1 cellular context compared by ENCODE assay signal in genomic region chr14:68232643-68233055, GRCh38.
TF ChIP-seq lines count a peak whose summit lies in the region.

No MANE protein-coding gene starts in this region.

TF ChIP-seq in K562, 482 proteins besides CTCF, POLR2A, EP300 and RAD21 (continued from another document and continues in another):
- TF ChIP-seq ZNF408 (CRISPR knock-in tag; IDR thresholded peaks at IDR 0.05; ENCODE audit: low read depth) (no peak), ZSCAN32 (CRISPR knock-in tag; IDR thresholded peaks at IDR 0.05) (no peak), ETV6 (IDR thresholded peaks at IDR 0.05; ENCODE audit: borderline replicate concordance in 1 of 2, low read depth in 2 of 2, low read length in 1 of 2) (no peak), ETV6 (CRISPR knock-in tag; IDR thresholded peaks at IDR 0.05; ENCODE audit: borderline replicate concordance) (no peak), POLR3A (IDR thresholded peaks at IDR 0.05; ENCODE audit: borderline replicate concordance, extremely low read depth, insufficient read depth, insufficient read length) (no peak), CBX1 (IDR thresholded peaks at IDR 0.05; ENCODE audit: low read depth) (no peak), HNRNPH1 (optimal IDR thresholded peaks at IDR 0.05; ENCODE audit: low read depth, low read length) (no peak), ZNF12 (CRISPR knock-in tag; IDR thresholded peaks at IDR 0.05) (no peak), ZNF143 (CRISPR knock-in tag; IDR thresholded peaks at IDR 0.05) (no peak), HOXB6 (CRISPR knock-in tag; IDR thresholded peaks at IDR 0.05; ENCODE audit: borderline replicate concordance) (no peak), MYBL2 (IDR thresholded peaks at IDR 0.05; ENCODE audit: low read depth) (no peak), MYBL2 (CRISPR knock-in tag; IDR thresholded peaks at IDR 0.05; ENCODE audit: borderline replicate concordance) (no peak), RFX7 (CRISPR knock-in tag; IDR thresholded peaks at IDR 0.05) (no peak), ESRRA (IDR thresholded peaks at IDR 0.05; ENCODE audit: borderline replicate concordance, low read depth) (no peak), ZNF316 (IDR thresholded peaks at IDR 0.05) (no peak), ZNF717 (CRISPR knock-in tag; IDR thresholded peaks at IDR 0.05) (no peak), ZNF263 (CRISPR knock-in tag; IDR thresholded peaks at IDR 0.05; ENCODE audit: borderline replicate concordance) (no peak), ZNF121 (CRISPR knock-in tag; conservative IDR thresholded peaks at IDR 0.05) (no peak), SMARCA4 (IDR thresholded peaks at IDR 0.05) (no peak), RB1 (IDR thresholded peaks at IDR 0.05; ENCODE audit: low read depth) (no peak), NR4A1 (CRISPR knock-in tag; IDR thresholded peaks at IDR 0.05) (no peak), NR4A1 (tag; IDR thresholded peaks at IDR 0.05) (no peak), BMI1 (IDR thresholded peaks at IDR 0.05; ENCODE audit: low read length) (no peak), BCOR (IDR thresholded peaks at IDR 0.05) (no peak), ZNF764 (CRISPR knock-in tag; IDR thresholded peaks at IDR 0.05; ENCODE audit: low read depth) (no peak), KLF13 (tag; IDR thresholded peaks at IDR 0.05; ENCODE audit: borderline replicate concordance, low read depth) (no peak), FOSL1 (tag; conservative IDR thresholded peaks at IDR 0.05) (peak; percentile 80), HNRNPL (IDR thresholded peaks at IDR 0.05; ENCODE audit: low read depth, low read length) (no peak), ZNF134 (CRISPR knock-in tag; conservative IDR thresholded peaks at IDR 0.05) (no peak), SLC30A9 (CRISPR knock-in tag; IDR thresholded peaks at IDR 0.05) (no peak), RBM17 (IDR thresholded peaks at IDR 0.05; ENCODE audit: borderline replicate concordance, low read depth, low read length) (no peak), ZNF76 (CRISPR knock-in tag; IDR thresholded peaks at IDR 0.05; ENCODE audit: borderline replicate concordance) (no peak), ZNF444 (CRISPR knock-in tag; IDR thresholded peaks at IDR 0.05) (no peak), MTA2 (IDR thresholded peaks at IDR 0.05; ENCODE audit: low read depth) (no peak), DACH1 (IDR thresholded peaks at IDR 0.05; ENCODE audit: partially characterized antibody) (no peak), SNRNP70 (optimal IDR thresholded peaks at IDR 0.05; ENCODE audit: low read depth, low read length) (no peak), THRAP3 (IDR thresholded peaks at IDR 0.05; ENCODE audit: borderline replicate concordance) (no peak), ZNF274 (IDR thresholded peaks at IDR 0.05; ENCODE audit: borderline replicate concordance, low read depth, low read length) (no peak), MITF (IDR thresholded peaks at IDR 0.05) (no peak), TSC22D4 (tag; IDR thresholded peaks at IDR 0.05) (no peak), TCFL5 (CRISPR knock-in tag; conservative IDR thresholded peaks at IDR 0.05) (no peak), FOXJ3 (CRISPR knock-in tag; IDR thresholded peaks at IDR 0.05) (no peak), CBX8 (IDR thresholded peaks at IDR 0.05; ENCODE audit: borderline replicate concordance, extremely low read depth, low read depth, low read length, poor library complexity, severe bottlenecking) (no peak), ZNF174 (CRISPR knock-in tag; IDR thresholded peaks at IDR 0.05) (no peak)
- TF ChIP-seq, protein P1, sequence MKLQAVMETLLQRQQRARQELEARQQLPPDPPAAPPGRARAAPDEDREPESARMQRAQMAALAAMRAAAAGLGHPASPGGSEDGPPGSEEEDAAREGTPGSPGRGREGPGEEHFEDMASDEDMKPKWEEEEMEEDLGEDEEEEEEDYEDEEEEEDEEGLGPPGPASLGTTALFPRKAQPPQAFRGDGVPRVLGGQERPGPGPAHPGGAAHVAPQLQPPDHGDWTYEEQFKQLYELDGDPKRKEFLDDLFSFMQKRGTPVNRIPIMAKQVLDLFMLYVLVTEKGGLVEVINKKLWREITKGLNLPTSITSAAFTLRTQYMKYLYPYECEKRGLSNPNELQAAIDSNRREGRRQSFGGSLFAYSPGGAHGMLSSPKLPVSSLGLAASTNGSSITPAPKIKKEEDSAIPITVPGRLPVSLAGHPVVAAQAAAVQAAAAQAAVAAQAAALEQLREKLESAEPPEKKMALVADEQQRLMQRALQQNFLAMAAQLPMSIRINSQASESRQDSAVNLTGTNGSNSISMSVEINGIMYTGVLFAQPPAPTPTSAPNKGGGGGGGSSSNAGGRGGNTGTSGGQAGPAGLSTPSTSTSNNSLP (IDR thresholded peaks at IDR 0.05; ENCODE audit: borderline replicate concordance, low read depth, low read length) = peak; percentile 45; the same call in 1 of the 2 replicates
- TF ChIP-seq, protein P2, sequence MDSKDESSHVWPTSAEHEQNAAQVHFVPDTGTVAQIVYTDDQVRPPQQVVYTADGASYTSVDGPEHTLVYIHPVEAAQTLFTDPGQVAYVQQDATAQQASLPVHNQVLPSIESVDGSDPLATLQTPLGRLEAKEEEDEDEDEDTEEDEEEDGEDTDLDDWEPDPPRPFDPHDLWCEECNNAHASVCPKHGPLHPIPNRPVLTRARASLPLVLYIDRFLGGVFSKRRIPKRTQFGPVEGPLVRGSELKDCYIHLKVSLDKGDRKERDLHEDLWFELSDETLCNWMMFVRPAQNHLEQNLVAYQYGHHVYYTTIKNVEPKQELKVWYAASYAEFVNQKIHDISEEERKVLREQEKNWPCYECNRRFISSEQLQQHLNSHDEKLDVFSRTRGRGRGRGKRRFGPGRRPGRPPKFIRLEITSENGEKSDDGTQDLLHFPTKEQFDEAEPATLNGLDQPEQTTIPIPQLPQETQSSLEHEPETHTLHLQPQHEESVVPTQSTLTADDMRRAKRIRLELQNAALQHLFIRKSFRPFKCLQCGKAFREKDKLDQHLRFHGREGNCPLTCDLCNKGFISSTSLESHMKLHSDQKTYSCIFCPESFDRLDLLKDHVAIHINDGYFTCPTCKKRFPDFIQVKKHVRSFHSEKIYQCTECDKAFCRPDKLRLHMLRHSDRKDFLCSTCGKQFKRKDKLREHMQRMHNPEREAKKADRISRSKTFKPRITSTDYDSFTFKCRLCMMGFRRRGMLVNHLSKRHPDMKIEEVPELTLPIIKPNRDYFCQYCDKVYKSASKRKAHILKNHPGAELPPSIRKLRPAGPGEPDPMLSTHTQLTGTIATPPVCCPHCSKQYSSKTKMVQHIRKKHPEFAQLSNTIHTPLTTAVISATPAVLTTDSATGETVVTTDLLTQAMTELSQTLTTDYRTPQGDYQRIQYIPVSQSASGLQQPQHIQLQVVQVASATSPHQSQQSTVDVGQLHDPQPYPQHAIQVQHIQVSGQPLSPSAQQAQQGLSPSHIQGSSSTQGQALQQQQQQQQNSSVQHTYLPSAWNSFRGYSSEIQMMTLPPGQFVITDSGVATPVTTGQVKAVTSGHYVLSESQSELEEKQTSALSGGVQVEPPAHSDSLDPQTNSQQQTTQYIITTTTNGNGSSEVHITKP (IDR thresholded peaks at IDR 0.05; ENCODE audit: partially characterized antibody) = peak; percentile 71
- TF ChIP-seq, protein P3, sequence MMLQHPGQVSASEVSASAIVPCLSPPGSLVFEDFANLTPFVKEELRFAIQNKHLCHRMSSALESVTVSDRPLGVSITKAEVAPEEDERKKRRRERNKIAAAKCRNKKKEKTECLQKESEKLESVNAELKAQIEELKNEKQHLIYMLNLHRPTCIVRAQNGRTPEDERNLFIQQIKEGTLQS (IDR thresholded peaks at IDR 0.05) = peak; percentile 28; the same call in 1 of the 2 replicates
- TF ChIP-seq, protein P3 (CRISPR knock-in tag; conservative IDR thresholded peaks at IDR 0.05) = no peak
- TF ChIP-seq, protein P4, sequence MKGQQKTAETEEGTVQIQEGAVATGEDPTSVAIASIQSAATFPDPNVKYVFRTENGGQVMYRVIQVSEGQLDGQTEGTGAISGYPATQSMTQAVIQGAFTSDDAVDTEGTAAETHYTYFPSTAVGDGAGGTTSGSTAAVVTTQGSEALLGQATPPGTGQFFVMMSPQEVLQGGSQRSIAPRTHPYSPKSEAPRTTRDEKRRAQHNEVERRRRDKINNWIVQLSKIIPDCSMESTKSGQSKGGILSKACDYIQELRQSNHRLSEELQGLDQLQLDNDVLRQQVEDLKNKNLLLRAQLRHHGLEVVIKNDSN (CRISPR knock-in tag; IDR thresholded peaks at IDR 0.05) = no peak
- TF ChIP-seq, protein P5, sequence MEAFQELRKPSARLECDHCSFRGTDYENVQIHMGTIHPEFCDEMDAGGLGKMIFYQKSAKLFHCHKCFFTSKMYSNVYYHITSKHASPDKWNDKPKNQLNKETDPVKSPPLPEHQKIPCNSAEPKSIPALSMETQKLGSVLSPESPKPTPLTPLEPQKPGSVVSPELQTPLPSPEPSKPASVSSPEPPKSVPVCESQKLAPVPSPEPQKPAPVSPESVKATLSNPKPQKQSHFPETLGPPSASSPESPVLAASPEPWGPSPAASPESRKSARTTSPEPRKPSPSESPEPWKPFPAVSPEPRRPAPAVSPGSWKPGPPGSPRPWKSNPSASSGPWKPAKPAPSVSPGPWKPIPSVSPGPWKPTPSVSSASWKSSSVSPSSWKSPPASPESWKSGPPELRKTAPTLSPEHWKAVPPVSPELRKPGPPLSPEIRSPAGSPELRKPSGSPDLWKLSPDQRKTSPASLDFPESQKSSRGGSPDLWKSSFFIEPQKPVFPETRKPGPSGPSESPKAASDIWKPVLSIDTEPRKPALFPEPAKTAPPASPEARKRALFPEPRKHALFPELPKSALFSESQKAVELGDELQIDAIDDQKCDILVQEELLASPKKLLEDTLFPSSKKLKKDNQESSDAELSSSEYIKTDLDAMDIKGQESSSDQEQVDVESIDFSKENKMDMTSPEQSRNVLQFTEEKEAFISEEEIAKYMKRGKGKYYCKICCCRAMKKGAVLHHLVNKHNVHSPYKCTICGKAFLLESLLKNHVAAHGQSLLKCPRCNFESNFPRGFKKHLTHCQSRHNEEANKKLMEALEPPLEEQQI (IDR thresholded peaks at IDR 0.05) = no peak
- TF ChIP-seq, protein P6, sequence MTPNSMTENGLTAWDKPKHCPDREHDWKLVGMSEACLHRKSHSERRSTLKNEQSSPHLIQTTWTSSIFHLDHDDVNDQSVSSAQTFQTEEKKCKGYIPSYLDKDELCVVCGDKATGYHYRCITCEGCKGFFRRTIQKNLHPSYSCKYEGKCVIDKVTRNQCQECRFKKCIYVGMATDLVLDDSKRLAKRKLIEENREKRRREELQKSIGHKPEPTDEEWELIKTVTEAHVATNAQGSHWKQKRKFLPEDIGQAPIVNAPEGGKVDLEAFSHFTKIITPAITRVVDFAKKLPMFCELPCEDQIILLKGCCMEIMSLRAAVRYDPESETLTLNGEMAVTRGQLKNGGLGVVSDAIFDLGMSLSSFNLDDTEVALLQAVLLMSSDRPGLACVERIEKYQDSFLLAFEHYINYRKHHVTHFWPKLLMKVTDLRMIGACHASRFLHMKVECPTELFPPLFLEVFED (CRISPR knock-in tag; conservative IDR thresholded peaks at IDR 0.05) = no peak
- TF ChIP-seq, protein P7, sequence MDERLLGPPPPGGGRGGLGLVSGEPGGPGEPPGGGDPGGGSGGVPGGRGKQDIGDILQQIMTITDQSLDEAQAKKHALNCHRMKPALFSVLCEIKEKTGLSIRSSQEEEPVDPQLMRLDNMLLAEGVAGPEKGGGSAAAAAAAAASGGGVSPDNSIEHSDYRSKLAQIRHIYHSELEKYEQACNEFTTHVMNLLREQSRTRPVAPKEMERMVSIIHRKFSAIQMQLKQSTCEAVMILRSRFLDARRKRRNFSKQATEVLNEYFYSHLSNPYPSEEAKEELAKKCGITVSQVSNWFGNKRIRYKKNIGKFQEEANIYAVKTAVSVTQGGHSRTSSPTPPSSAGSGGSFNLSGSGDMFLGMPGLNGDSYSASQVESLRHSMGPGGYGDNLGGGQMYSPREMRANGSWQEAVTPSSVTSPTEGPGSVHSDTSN (CRISPR knock-in tag; IDR thresholded peaks at IDR 0.05; ENCODE audit: low read depth) = no peak
- TF ChIP-seq, protein P7 (tag; conservative IDR thresholded peaks at IDR 0.05; ENCODE audit: low read depth) = peak; percentile 80
